In the genomic region with DNA sequence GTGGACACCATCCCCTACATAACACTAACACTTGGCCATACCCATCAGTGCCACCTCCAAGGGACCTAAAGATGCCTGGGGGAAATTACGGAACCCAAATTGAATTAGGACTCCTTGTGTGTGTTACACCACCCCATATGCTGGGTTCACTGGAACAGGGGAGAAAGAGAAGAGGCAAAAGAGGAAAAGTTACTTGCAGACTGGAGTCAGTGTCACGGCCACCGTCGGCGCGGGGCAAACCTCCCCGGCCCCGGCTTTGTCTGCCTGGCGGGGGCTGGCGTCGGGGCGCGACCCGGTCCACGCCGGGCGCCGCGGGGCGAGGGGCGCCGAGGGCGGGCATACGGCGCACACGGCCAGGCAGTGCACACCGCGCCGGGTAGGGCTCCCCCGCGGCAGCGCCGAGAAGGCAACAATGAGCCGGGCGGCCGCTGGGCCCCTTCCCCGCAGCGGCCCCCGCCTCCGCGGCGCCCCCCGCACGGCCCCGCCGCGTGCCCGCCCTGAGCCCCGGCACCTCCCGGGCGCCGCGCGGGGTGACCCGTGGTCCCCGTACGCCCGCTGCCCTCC, we compare ENCODE assay signal across 7 cellular contexts.
DNase-seq lines count a peak whose midpoint lies in the region; ATAC-seq, FAIRE-seq and TF ChIP-seq lines count a peak whose summit lies in the region.

No MANE protein-coding gene starts in this region.

- peak overlapping the region; percentile 48; the same call in 1 of the 2 replicates for H3K14ac ChIP-seq in H9 (ENCODE audit: insufficient read depth, low read length)

- no peak overlapping the region for H2AK5ac ChIP-seq in H9 (ENCODE audit: insufficient read length, low read length)

- intact Hi-C loops in lower leg skin (cut with DNase I; ENCODE audit: low total_unique reads): loop anchor here (1.0 kb wide), 1 partner anchor 44 kb away; no protein-coding TSS in a partner anchor

- H2BK15ac ChIP-seq in H9 (ENCODE audit: low read depth, low read length): no peak overlapping the region

- H3K23ac ChIP-seq in H9 (ENCODE audit: insufficient read length, low read depth, low read length): no peak overlapping the region

- peaks cover 29% of the 10 kb centered on the region for H3K36me3 ChIP-seq in NT2/D1 (ENCODE audit: insufficient read depth, insufficient read length, low read length)
- H3K36me3 ChIP-seq in thoracic aorta: no peaks in the 10 kb centered on the region

- DNase-seq in GM12891 (ENCODE audit: insufficient read length, low spot score): peak; percentile 16
- DNase-seq in H9: peak; percentile 27
- DNase-seq in NT2/D1 (ENCODE audit: low read depth, low spot score): no peak
- peak in 1 of 2 donors; percentile 17 for DNase-seq in cardiac fibroblast (ENCODE audit: low read depth in 2 of 2)
- DNase-seq in lower leg skin (ENCODE audit: low spot score in 2 of 2): no peak
- DNase-seq in thoracic aorta (ENCODE audit: low spot score): no peak
- DNase-seq in stimulated activated CD4-positive, alpha-beta T cell treated with anti-CD3 and anti-CD28 coated beads, Interleukin-1b, Interleukin-23, amount 100 ng/mL, for 48 hours: no peak

- no peak overlapping the region for H2BK12ac ChIP-seq in H9 (ENCODE audit: insufficient read length, low read depth, low read length)

- H3K79me2 ChIP-seq in H9 (ENCODE audit: insufficient read depth, low read length): no peaks in the 10 kb centered on the region

- ATAC-seq in thoracic aorta (ENCODE audit: insufficient number of reproducible peaks, low FRiP score, low read depth): peak; percentile 9

- peaks cover 21 to 26% of the 10 kb centered on the region in 2 experiments for H3K4me1 Mint-ChIP-seq in H9

- H3K9me3 Mint-ChIP-seq in H9: no peaks in the 10 kb centered on the region

- peak overlapping the region; percentile 90 to 93 for H3K4me3 Mint-ChIP-seq in H9

- H3K36me3 Mint-ChIP-seq in H9 (ENCODE audit: insufficient read depth in 1 of 3, low read depth in 3 of 3): peaks cover 3 to 22% (median 22%) of the 10 kb centered on the region in 3 experiments; a peak in 6 of 7 replicates

- no peak overlapping the region for H2BK20ac ChIP-seq in H9 (ENCODE audit: low read depth, low read length, poor library complexity, severe bottlenecking)

- H3K18ac ChIP-seq in H9 (ENCODE audit: insufficient read length, low read depth, low read length): no peak overlapping the region

- H2BK5ac ChIP-seq in H9 (ENCODE audit: insufficient read length, low read length): no peak overlapping the region

- no peak for TF ChIP-seq POLR2A in GM12891 (IDR thresholded peaks at IDR 0.05; ENCODE audit: low read depth, low read length)
- no peak for TF ChIP-seq POLR2A in lower leg skin (IDR thresholded peaks at IDR 0.05)

- WGBS in H9 (ENCODE audit: extremely low coverage, insufficient read length, low lambda C conversion rate): no CpG with 5 or more reads among the region's 58 CpGs
- WGBS in lower leg skin, 2 donors: 1 to 2% methylated on average over 16 to 23 of the region's 58 CpGs

- H3K27ac ChIP-seq in H9 (ENCODE audit: insufficient read length, low read depth, low read length) (no peak overlapping the region), thoracic aorta (peak overlapping the region in 1 of 2 donors; percentile 39)

- no peak overlapping the region for H2AFZ ChIP-seq in H9 (ENCODE audit: low read length)

- H3K27me3 ChIP-seq in H9 (ENCODE audit: insufficient read depth, low read length) (no peaks in the 10 kb centered on the region; the same call in 1 of the 2 replicates), NT2/D1 (ENCODE audit: insufficient read depth, insufficient read length) (peaks cover 24% of the 10 kb centered on the region), thoracic aorta (replicated peaks; ENCODE audit: insufficient read depth) (no peaks in the 10 kb centered on the region)

- no peak overlapping the region for H4K8ac ChIP-seq in H9 (replicated peaks; ENCODE audit: insufficient read length, low read depth, low read length)

- TF ChIP-seq CTCF in H9 (conservative IDR thresholded peaks at IDR 0.05) (no peak), cardiac fibroblast (IDR thresholded peaks at IDR 0.05; ENCODE audit: low read depth, low read length) (no peak), lower leg skin (IDR thresholded peaks at IDR 0.05) (no peak), thoracic aorta (IDR thresholded peaks at IDR 0.05) (no peak)

- peak overlapping the region; percentile 90 for H3K4me2 ChIP-seq in H9 (ENCODE audit: insufficient read depth, insufficient read length, low read length)

- no peak overlapping the region for H3K4ac ChIP-seq in H9 (ENCODE audit: low read depth, low read length)

- H3T11ph ChIP-seq in H9 (ENCODE audit: low read length): no peak overlapping the region

- peaks cover 32% of the 10 kb centered on the region for H3K27me3 Mint-ChIP-seq in H9 (ENCODE audit: low read depth)

- peak; percentile 80 for FAIRE-seq in GM12891 (lab: Jason Lieb, UNC)

- no peaks in the 10 kb centered on the region for H4K20me1 ChIP-seq in H9 (ENCODE audit: control insufficient read depth, insufficient read depth, insufficient read length)

- no peak overlapping the region for H2BK120ac ChIP-seq in H9 (ENCODE audit: low read depth, low read length, poor library complexity, severe bottlenecking)

- H3K27ac Mint-ChIP-seq in H9: peak overlapping the region; percentile 45 to 82 (median 63); a peak in 2 of 7 replicates

- H3K9me3 ChIP-seq in H9 (ENCODE audit: control insufficient read depth, low read depth, low read length) (no peaks in the 10 kb centered on the region), NT2/D1 (ENCODE audit: insufficient read depth, low read length) (no peaks in the 10 kb centered on the region), thoracic aorta (no peaks in the 10 kb centered on the region)

- H3K4me3 ChIP-seq in NT2/D1 (ENCODE audit: insufficient read length, low read depth) (peak overlapping the region; percentile 71), cardiac fibroblast (replicated peaks in 1 of 2; ENCODE audit: low read depth in 2 of 2, low read length in 2 of 2) (peak overlapping the region; percentile 54 to 58), lower leg skin (ENCODE audit: low read depth, poor library complexity, severe bottlenecking) (peak overlapping the region; percentile 37), thoracic aorta (peak overlapping the region; percentile 77)

- no peak overlapping the region for H4K5ac ChIP-seq in H9 (ENCODE audit: insufficient read length, low read depth, low read length)

- H3K79me1 ChIP-seq in H9 (ENCODE audit: insufficient read depth, low read depth, low read length, poor library complexity, severe bottlenecking): no peaks in the 10 kb centered on the region

- H3K4me1 ChIP-seq in H9 (ENCODE audit: insufficient read depth, low read length): no peaks in the 10 kb centered on the region
- H3K4me1 ChIP-seq in NT2/D1 (ENCODE audit: insufficient read depth, insufficient read length): no peaks in the 10 kb centered on the region
- H3K4me1 ChIP-seq in thoracic aorta (ENCODE audit: control insufficient read depth in 1 of 2, low read depth in 2 of 2): peaks cover 9 to 29% of the 10 kb centered on the region in 2 donors

- no peak overlapping the region for H4K91ac ChIP-seq in H9 (ENCODE audit: insufficient read length, low read depth, low read length)

- H3K23me2 ChIP-seq in H9 (ENCODE audit: insufficient read length, low read depth, low read length, poor library complexity, severe bottlenecking): peaks cover 7% of the 10 kb centered on the region

- no peak overlapping the region for H3K56ac ChIP-seq in H9 (ENCODE audit: insufficient read length, low read depth, low read length)

- peak overlapping the region; percentile 66 for H3K9ac ChIP-seq in H9 (ENCODE audit: extremely low read depth, insufficient read length, low read length)
- H3K9ac ChIP-seq in NT2/D1 (ENCODE audit: insufficient read length, low read depth): peak overlapping the region; percentile 74

TF ChIP-seq in GM12891, 5 proteins besides CTCF, POLR2A, EP300 and RAD21:
- TF ChIP-seq SPI1 (IDR thresholded peaks at IDR 0.05; ENCODE audit: low read depth, low read length): no peak
- TF ChIP-seq TAF1 (IDR thresholded peaks at IDR 0.05; ENCODE audit: low read depth, low read length): no peak
- TF ChIP-seq POU2F2 (IDR thresholded peaks at IDR 0.05; ENCODE audit: low read depth, low read length): no peak
- no peak for TF ChIP-seq POLR2AphosphoS5 (IDR thresholded peaks at IDR 0.05; ENCODE audit: low read depth, low read length)
- TF ChIP-seq PAX5 (IDR thresholded peaks at IDR 0.05; ENCODE audit: insufficient read depth, low read length, severe bottlenecking): no peak
TF ChIP-seq in GM12891: peak in this region for 0.

Comparison
In these comparisons a context has a peak if more than half of its experiments do, and no peak if none do; other contexts are left out.
1. DNase-seq: peak in GM12891 (single experiment) and H9 (single experiment); none in NT2/D1 (single experiment), lower leg skin (0 of 2), thoracic aorta (single experiment) and stimulated activated CD4-positive, alpha-beta T cell treated with anti-CD3 and anti-CD28 coated beads, Interleukin-1b, Interleukin-23, amount 100 ng/mL, for 48 hours (single experiment).
2. Peak in every context shown above with its lines, with median percentiles within 50 percentile points of each other: H3K4me3 ChIP-seq.